In the genomic region with DNA sequence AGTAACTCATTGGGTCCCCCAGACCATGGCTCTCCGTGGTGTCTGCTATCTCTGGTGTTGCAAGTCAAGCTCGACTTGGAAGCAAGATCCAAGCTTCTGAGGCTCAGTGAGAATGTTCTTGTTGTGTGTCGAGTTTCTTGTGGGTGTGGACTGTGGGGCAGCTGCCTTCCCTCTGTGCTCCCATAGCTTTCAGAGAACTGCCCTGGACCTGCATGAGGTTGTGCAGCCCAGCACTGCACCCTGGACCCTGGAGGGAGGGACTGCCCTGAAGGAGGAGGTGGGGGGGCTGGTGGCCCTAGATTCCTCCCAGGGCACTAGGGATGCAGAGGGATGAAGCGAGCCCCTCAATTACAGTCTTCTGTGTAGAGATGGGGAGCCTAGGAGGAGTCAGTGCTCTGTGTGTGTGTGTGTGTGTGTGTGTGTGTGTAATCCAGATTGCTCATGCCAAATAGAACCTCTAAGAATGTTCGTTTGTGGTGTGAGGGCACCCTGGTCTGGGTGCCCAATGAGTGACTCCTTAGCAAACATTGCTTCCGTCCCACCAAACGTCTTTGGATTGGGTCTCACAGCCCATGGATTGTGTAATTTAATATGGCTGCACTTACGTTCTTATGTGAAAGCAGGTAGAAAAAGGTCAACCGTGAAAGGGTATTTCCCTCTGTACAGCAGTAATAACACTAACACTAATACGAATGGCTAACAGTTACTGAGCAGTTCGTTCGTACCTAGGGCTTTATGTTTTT, we compare ENCODE assay signal across 10 cellular contexts.
DNase-seq lines count a peak whose midpoint lies in the region; ATAC-seq lines count a peak whose summit lies in the region.
"Had no signal": no experiment of that assay in that cellular context is flagged by ENCODE, and none has a peak within 500 bp of the region (broad histone marks: within the 10 kb centered on the region; RNA-seq: fewer than 3 reads in every experiment).

No MANE protein-coding gene starts in this region.

- DNase-seq in activated CD4-positive, CD25-positive, alpha-beta regulatory T cell (lab: John Stamatoyannopoulos, UW), result no peak
- no peak for DNase-seq in activated naive CD4-positive, alpha-beta T cell treated with anti-CD3 and anti-CD28 coated beads, Interleukin-2, amount 50 U/mL, for 72 hours (ENCODE audit: low spot score in 2 of 2)
- DNase-seq in NCI-H446 treated with DMSO at 0.1 percent for 48 hours (lab: John Stamatoyannopoulos, UW), result no peak
- DNase-seq: 8988T had no signal

- no peaks in the 10 kb centered on the region for H3K9me3 Mint-ChIP-seq in activated naive CD4-positive, alpha-beta T cell treated with anti-CD3 and anti-CD28 coated beads, Interleukin-2, amount 50 U/mL, for 72 hours
- H3K9me3 Mint-ChIP-seq in stimulated activated naive CD8-positive, alpha-beta T cell treated with anti-CD3 and anti-CD28 coated beads, Interleukin-15, Interleukin-2, amounts not matched to agents 100 ng/mL and 50 ng/mL, for 24 hours, result no peaks in the 10 kb centered on the region

- H3K36me3 Mint-ChIP-seq in activated naive CD4-positive, alpha-beta T cell treated with anti-CD3 and anti-CD28 coated beads, Interleukin-2, amount 50 U/mL, for 72 hours, result peaks cover 0 to 7% of the 10 kb centered on the region in 2 donors
- H3K36me3 Mint-ChIP-seq in stimulated activated naive CD8-positive, alpha-beta T cell treated with anti-CD3 and anti-CD28 coated beads, Interleukin-15, Interleukin-2, amounts not matched to agents 100 ng/mL and 50 ng/mL, for 24 hours (ENCODE audit: low read depth), result peaks cover 9% of the 10 kb centered on the region

- peak overlapping the region; percentile 65 for H3K4me3 Mint-ChIP-seq in stimulated activated naive CD8-positive, alpha-beta T cell treated with anti-CD3 and anti-CD28 coated beads, Interleukin-15, Interleukin-2, amounts not matched to agents 100 ng/mL and 50 ng/mL, for 24 hours

- H3K27me3 Mint-ChIP-seq in stimulated activated naive CD8-positive, alpha-beta T cell treated with anti-CD3 and anti-CD28 coated beads, Interleukin-15, Interleukin-2, amounts not matched to agents 100 ng/mL and 50 ng/mL, for 24 hours, result peaks cover 19% of the 10 kb centered on the region

- H3K27ac Mint-ChIP-seq in activated naive CD4-positive, alpha-beta T cell treated with anti-CD3 and anti-CD28 coated beads, Interleukin-2, amount 50 U/mL, for 72 hours, result peak overlapping the region in 1 of 2 donors; percentile 73
- peak overlapping the region; percentile 83 for H3K27ac Mint-ChIP-seq in stimulated activated naive CD8-positive, alpha-beta T cell treated with anti-CD3 and anti-CD28 coated beads, Interleukin-15, Interleukin-2, amounts not matched to agents 100 ng/mL and 50 ng/mL, for 24 hours

- ATAC-seq in activated CD4-positive, CD25-positive, alpha-beta regulatory T cell treated with anti-CD3 and anti-CD28 coated beads, Interleukin-2, amount 50 U/mL, for 24 hours, result peak; percentile 57 to 67
- ATAC-seq in HG03460 (IDR thresholded peaks at IDR 0.05; ENCODE audit: unreplicated experiment), result peak; percentile 45
- ATAC-seq in activated naive CD4-positive, alpha-beta T cell treated with anti-CD3 and anti-CD28 coated beads, Interleukin-2, amount 50 U/mL, for 72 hours, result peak; percentile 57 to 64
- ATAC-seq in GM19328 (IDR thresholded peaks at IDR 0.05; ENCODE audit: unreplicated experiment), result no peak
- no peak for ATAC-seq in HG03025 (IDR thresholded peaks at IDR 0.05; ENCODE audit: low FRiP score, unreplicated experiment)
- ATAC-seq: HCT116 had no signal

- peaks cover 78% of the 10 kb centered on the region for H3K4me1 Mint-ChIP-seq in stimulated activated naive CD8-positive, alpha-beta T cell treated with anti-CD3 and anti-CD28 coated beads, Interleukin-15, Interleukin-2, amounts not matched to agents 100 ng/mL and 50 ng/mL, for 24 hours (ENCODE audit: low read depth)

Comparison
In these comparisons a context has a peak if more than half of its experiments do, and no peak if none do; other contexts are left out.
1. ATAC-seq: peak in activated CD4-positive, CD25-positive, alpha-beta regulatory T cell treated with anti-CD3 and anti-CD28 coated beads, Interleukin-2, amount 50 U/mL, for 24 hours (2 of 2), HG03460 (single experiment) and activated naive CD4-positive, alpha-beta T cell treated with anti-CD3 and anti-CD28 coated beads, Interleukin-2, amount 50 U/mL, for 72 hours (2 of 2); none in GM19328 (single experiment) and HG03025 (single experiment).